ENCODE assay signal across 7 cellular contexts in the genomic region with DNA sequence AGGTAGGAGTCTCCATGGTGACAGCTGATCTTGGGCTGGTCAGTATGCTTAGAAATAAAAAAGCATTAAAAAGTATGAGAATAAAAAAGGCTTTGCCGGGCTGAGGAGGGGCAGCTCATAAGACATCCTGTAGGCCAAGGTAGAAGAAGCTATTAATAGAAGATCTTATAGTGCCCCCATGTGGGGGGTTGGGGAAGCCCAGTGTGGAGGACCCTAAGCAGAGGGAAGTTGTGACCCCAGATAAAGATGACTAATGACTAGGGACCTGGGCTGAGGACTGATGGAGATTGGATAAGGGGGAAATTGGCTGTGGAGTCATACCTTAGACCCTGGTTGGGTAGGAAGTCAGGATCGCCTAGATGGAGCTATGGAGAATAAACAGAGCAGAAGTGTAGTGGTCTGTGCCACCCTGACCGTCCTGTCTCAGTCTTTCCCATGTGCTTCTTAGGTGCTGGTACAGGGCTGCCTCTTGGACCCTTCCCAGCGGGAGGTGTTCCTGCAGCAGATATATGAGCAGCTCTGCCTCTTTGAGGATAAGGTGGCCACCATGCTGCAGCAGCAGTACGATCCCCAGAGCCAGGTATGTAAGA. TPM values are rescaled to one million over a fixed set of nuclear protein-coding genes. Genes with fewer than 3 reads are reported as not detected.
A peak's percentile ranks its signal among the peaks of the same experiment; 100 is the strongest.
DNase-seq lines count a peak whose midpoint lies in the region; ATAC-seq and TF ChIP-seq lines count a peak whose summit lies in the region.

No MANE protein-coding gene starts in this region.

- H3K9me3 ChIP-seq in left lung, result no peaks in the 10 kb centered on the region

- no peaks in the 10 kb centered on the region for H3K4me1 ChIP-seq in left lung

- no peak overlapping the region for H3K27ac ChIP-seq in left lung

- H3K4me3 ChIP-seq in WI38 (ENCODE audit: low read depth, low read length) (no peak overlapping the region), cardiac fibroblast (replicated peaks in 1 of 2; ENCODE audit: low read depth in 2 of 2, low read length in 2 of 2) (no peak overlapping the region), left lung (no peak overlapping the region)

- DNase-seq in GM13977 (ENCODE audit: low spot score) (no peak), NCI-H2171 treated with DMSO at 0.1 percent for 48 hours (lab: John Stamatoyannopoulos, UW) (peak; percentile 55), cardiac fibroblast (ENCODE audit: low read depth in 2 of 2) (peak; percentile 64 to 65), left lung (no peak)
- DNase-seq in stimulated activated CD4-positive, alpha-beta T cell treated with anti-CD3 and anti-CD28 coated beads, TNF-alpha, amount 100 ng/mL, for 48 hours (ENCODE audit: low read depth in 3 of 3), result peak in 2 of 3 donors; percentile 20 to 31

- H3K27me3 ChIP-seq in left lung, result no peaks in the 10 kb centered on the region

- intact Hi-C loops in left lung (cut with DNase I), result loop anchor here (10.0 kb wide), 1 partner anchor 180 kb away; no protein-coding TSS in a partner anchor

- peak; percentile 92 for ATAC-seq in left lung
- ATAC-seq in HG03196 (IDR thresholded peaks at IDR 0.05; ENCODE audit: unreplicated experiment), result no peak

- TF ChIP-seq CTCF in GM13977 (IDR thresholded peaks at IDR 0.05; ENCODE audit: extremely low read depth, insufficient read depth, missing control alignments) (peak; percentile 54), WI38 (IDR thresholded peaks at IDR 0.05; ENCODE audit: low read depth, low read length) (peak; percentile 55; the same call in 1 of the 2 replicates), cardiac fibroblast (IDR thresholded peaks at IDR 0.05; ENCODE audit: low read depth, low read length) (peak; percentile 61), left lung (IDR thresholded peaks at IDR 0.05) (peak; percentile 45 to 80)

- in situ Hi-C loops in GM13977 (cut with MboI; ENCODE audit: low pct_unique_long_range_greater_than_20kb, low sequenced_read_pairs, unreplicated experiment), result no loop called here

- H3K36me3 ChIP-seq in left lung, result peaks cover 3 to 67% of the 10 kb centered on the region in 2 donors

RNA-seq across cellular contexts. Expression of gene SZT2, which starts 25.0 kb away (rescaled TPM):
- total RNA-seq in left lung, result 10 to 100 TPM; 40.1 to 68.0 TPM

RNA-seq across cellular contexts. Expression of gene MED8, which starts 25.1 kb away (rescaled TPM):
- total RNA-seq in left lung, result 10 to 100 TPM; 40.3 to 48.5 TPM

RNA-seq across cellular contexts. Expression of gene HYI, which starts 39.0 kb away (rescaled TPM):
- 10 to 100 TPM; 55.9 to 60.2 TPM for total RNA-seq in left lung

RNA-seq across cellular contexts. Expression of gene ELOVL1, which starts 46.9 kb away (rescaled TPM):
- 100 to 1,000 TPM; 118 to 144 TPM for total RNA-seq in left lung

RNA-seq across cellular contexts. Expression of gene CDC20, which starts 55.9 kb away (rescaled TPM):
- 10 to 100 TPM in 1 of 2 donors, 1 to 10 TPM in 1; 7.9 to 18.0 TPM for total RNA-seq in left lung

Comparison
In these comparisons a context has a peak if more than half of its experiments do, and no peak if none do; other contexts are left out.
1. DNase-seq: peak in NCI-H2171 treated with DMSO at 0.1 percent for 48 hours (single experiment), cardiac fibroblast (2 of 2) and stimulated activated CD4-positive, alpha-beta T cell treated with anti-CD3 and anti-CD28 coated beads, TNF-alpha, amount 100 ng/mL, for 48 hours (2 of 3); none in GM13977 (single experiment) and left lung (0 of 2).
2. Peak in every context shown above with its lines, with median percentiles within 50 percentile points of each other: CTCF ChIP-seq.